In genomic region chr12:95858451-95859343, GRCh38 we compare ENCODE assay signal across 1 cellular context.
TF ChIP-seq lines count a peak whose summit lies in the region.

Gene SNRPF (plus strand): TSS chr12:95858952. CDS start chr12:95859074, 122 bp downstream.

TF ChIP-seq in K562, 482 proteins besides CTCF, POLR2A, EP300 and RAD21 (continued from another document and continues in another):
- TF ChIP-seq TFE3 (CRISPR knock-in tag; IDR thresholded peaks at IDR 0.05) (peak; percentile 57), DACH1 (IDR thresholded peaks at IDR 0.05; ENCODE audit: partially characterized antibody) (no peak), ZNF318 (IDR thresholded peaks at IDR 0.05; ENCODE audit: borderline replicate concordance in 1 of 2, low read depth in 1 of 2) (no peak), SUPT5H (IDR thresholded peaks at IDR 0.05) (peak; percentile 91), SRSF7 (optimal IDR thresholded peaks at IDR 0.05; ENCODE audit: low read depth, low read length) (no peak), CXXC5 (CRISPR knock-in tag; IDR thresholded peaks at IDR 0.05) (peak; percentile 52), PML (IDR thresholded peaks at IDR 0.05; ENCODE audit: low read length) (peak; percentile 30), CBFA2T2 (conservative IDR thresholded peaks at IDR 0.05) (no peak), SIN3A (IDR thresholded peaks at IDR 0.05; ENCODE audit: borderline replicate concordance in 2 of 2, control insufficient read depth in 1 of 2, low read depth in 2 of 2, low read length in 2 of 2) (peak; percentile 74 to 91; a peak in 2 of 4 replicates), ZNF699 (CRISPR knock-in tag; IDR thresholded peaks at IDR 0.05; ENCODE audit: insufficient replicate concordance) (no peak), MYNN (IDR thresholded peaks at IDR 0.05) (peak; percentile 52; the same call in 1 of the 2 replicates), MYNN (CRISPR knock-in tag; IDR thresholded peaks at IDR 0.05) (no peak), SIN3B (IDR thresholded peaks at IDR 0.05; ENCODE audit: low read depth) (peak; percentile 87), DIDO1 (tag; IDR thresholded peaks at IDR 0.05; ENCODE audit: low read depth) (peak; percentile 97), ZNF639 (CRISPR knock-in tag; conservative IDR thresholded peaks at IDR 0.05 in 1 of 2, IDR thresholded peaks at IDR 0.05 in 1 of 2) (peak in 1 of 2 experiments; percentile 48; a peak in 1 of 4 replicates), ATF1 (CRISPR knock-in tag; IDR thresholded peaks at IDR 0.05) (no peak), ATF1 (tag; IDR thresholded peaks at IDR 0.05) (peak; percentile 44), NFRKB (IDR thresholded peaks at IDR 0.05; ENCODE audit: low read depth) (peak; percentile 92), ZBTB43 (CRISPR knock-in tag; IDR thresholded peaks at IDR 0.05) (no peak), ZFX (CRISPR knock-in tag; IDR thresholded peaks at IDR 0.05) (peak; percentile 98), TBP (optimal IDR thresholded peaks at IDR 0.05; ENCODE audit: low read depth, low read length) (peak; percentile 90), CTCFL (IDR thresholded peaks at IDR 0.05; ENCODE audit: borderline replicate concordance, insufficient read depth, low read depth, low read length, poor library complexity, severe bottlenecking) (peak; percentile 9), LARP7 (IDR thresholded peaks at IDR 0.05) (no peak), EP400 (IDR thresholded peaks at IDR 0.05) (peak; percentile 99), TAF1 (IDR thresholded peaks at IDR 0.05; ENCODE audit: control insufficient read depth, extremely low read depth, insufficient read depth, low read length, severe bottlenecking) (peak; percentile 88), RBM22 (IDR thresholded peaks at IDR 0.05; ENCODE audit: low read depth, low read length, poor library complexity, severe bottlenecking) (peak; percentile 76), MGA (IDR thresholded peaks at IDR 0.05) (peak; percentile 79), LCOR (CRISPR knock-in tag; IDR thresholded peaks at IDR 0.05) (peak; percentile 64; the same call in 1 of the 2 replicates)
